ENCODE assay signal across 1 cellular context in genomic region chr1:229557214-229557850, GRCh38.
TF ChIP-seq lines count a peak whose summit lies in the region.

No MANE protein-coding gene starts in this region.

TF ChIP-seq in HCT116, 20 proteins besides CTCF, POLR2A, EP300 and RAD21 (continued from another document):
- TF ChIP-seq, protein P1, sequence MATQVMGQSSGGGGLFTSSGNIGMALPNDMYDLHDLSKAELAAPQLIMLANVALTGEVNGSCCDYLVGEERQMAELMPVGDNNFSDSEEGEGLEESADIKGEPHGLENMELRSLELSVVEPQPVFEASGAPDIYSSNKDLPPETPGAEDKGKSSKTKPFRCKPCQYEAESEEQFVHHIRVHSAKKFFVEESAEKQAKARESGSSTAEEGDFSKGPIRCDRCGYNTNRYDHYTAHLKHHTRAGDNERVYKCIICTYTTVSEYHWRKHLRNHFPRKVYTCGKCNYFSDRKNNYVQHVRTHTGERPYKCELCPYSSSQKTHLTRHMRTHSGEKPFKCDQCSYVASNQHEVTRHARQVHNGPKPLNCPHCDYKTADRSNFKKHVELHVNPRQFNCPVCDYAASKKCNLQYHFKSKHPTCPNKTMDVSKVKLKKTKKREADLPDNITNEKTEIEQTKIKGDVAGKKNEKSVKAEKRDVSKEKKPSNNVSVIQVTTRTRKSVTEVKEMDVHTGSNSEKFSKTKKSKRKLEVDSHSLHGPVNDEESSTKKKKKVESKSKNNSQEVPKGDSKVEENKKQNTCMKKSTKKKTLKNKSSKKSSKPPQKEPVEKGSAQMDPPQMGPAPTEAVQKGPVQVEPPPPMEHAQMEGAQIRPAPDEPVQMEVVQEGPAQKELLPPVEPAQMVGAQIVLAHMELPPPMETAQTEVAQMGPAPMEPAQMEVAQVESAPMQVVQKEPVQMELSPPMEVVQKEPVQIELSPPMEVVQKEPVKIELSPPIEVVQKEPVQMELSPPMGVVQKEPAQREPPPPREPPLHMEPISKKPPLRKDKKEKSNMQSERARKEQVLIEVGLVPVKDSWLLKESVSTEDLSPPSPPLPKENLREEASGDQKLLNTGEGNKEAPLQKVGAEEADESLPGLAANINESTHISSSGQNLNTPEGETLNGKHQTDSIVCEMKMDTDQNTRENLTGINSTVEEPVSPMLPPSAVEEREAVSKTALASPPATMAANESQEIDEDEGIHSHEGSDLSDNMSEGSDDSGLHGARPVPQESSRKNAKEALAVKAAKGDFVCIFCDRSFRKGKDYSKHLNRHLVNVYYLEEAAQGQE (IDR thresholded peaks at IDR 0.05; ENCODE audit: low read depth): no peak
- no peak for TF ChIP-seq CBX3 (IDR thresholded peaks at IDR 0.05; ENCODE audit: low read depth)
- TF ChIP-seq POLR2AphosphoS5 (IDR thresholded peaks at IDR 0.05; ENCODE audit: low read depth, low read length): no peak
